ENCODE assay signal across 8 cellular contexts in the genomic region with DNA sequence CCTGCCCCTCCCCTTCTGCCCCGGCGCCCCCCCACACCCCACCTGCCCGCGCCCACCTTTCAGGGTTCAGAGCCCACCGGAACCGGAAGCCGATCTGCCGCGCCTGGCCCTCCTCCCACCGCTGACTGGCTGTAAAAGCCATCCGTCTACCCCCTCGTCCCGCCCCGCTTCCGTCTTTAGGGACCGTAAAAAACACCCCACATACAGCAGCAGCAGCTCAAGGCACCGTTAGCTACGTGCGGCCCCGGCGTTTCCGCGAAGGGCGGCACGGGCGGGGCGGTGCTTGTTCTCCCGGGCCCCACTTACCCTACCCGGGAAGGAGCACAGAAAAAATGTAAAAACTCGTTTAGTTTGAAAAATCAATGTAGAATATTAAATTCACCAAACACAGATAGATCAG. TPM values are rescaled to one million over a fixed set of nuclear protein-coding genes. Genes with fewer than 3 reads are reported as not detected.
A peak's percentile ranks its signal among the peaks of the same experiment; 100 is the strongest.
DNase-seq lines count a peak whose midpoint lies in the region; ATAC-seq and TF ChIP-seq lines count a peak whose summit lies in the region.

A gene (minus strand): TSS at position 96 of the 400 bp plus-strand sequence. CDS start 320 bp downstream, outside the sequence.

- H3K36me3 Mint-ChIP-seq in activated naive CD8-positive, alpha-beta T cell treated with anti-CD3 and anti-CD28 coated beads, Interleukin-2, amount 10 ng/mL, durations not matched to agents 7 days and 5 days = peaks cover 9% of the 10 kb centered on the region

- peak; percentile 83 for ATAC-seq in HG02642 (IDR thresholded peaks at IDR 0.05; ENCODE audit: poor library complexity, unreplicated experiment)
- peak; percentile 97 for ATAC-seq in activated naive CD8-positive, alpha-beta T cell treated with anti-CD3 and anti-CD28 coated beads, Interleukin-2, amount 10 ng/mL, durations not matched to agents 7 days and 5 days (ENCODE audit: low read depth)

- peaks cover 3% of the 10 kb centered on the region for H3K4me1 ChIP-seq in ovary (ENCODE audit: insufficient read depth)
- H3K4me1 ChIP-seq in thymus (ENCODE audit: control insufficient read depth, insufficient read depth, low read length) = peaks cover 3% of the 10 kb centered on the region

- H3K4me3 Mint-ChIP-seq in activated naive CD8-positive, alpha-beta T cell treated with anti-CD3 and anti-CD28 coated beads, Interleukin-2, amount 10 ng/mL, durations not matched to agents 7 days and 5 days = peak within 1 kb of the TSS; percentile 89

- H3K9me3 ChIP-seq in ovary (no peaks in the 10 kb centered on the region), thymus (ENCODE audit: control insufficient read depth) (no peaks in the 10 kb centered on the region)

- POLR2A ChIA-PET in activated naive CD8-positive, alpha-beta T cell treated with anti-CD3 and anti-CD28 coated beads, Interleukin-2, amount 10 ng/mL, durations not matched to agents 7 days and 5 days (lab: Charles Lee) = interaction anchor here (0.9 to 2.1 kb wide), 6 partner anchors 8 to 198 kb away, joined by 5 to 27 read pairs (median 6); a partner anchor contains a TSS

- H3K27me3 ChIP-seq in GM06990 (replicated peaks; ENCODE audit: control insufficient read depth, insufficient read depth, low read length) = no peaks in the 10 kb centered on the region
- H3K27me3 ChIP-seq in ovary = no peaks in the 10 kb centered on the region
- H3K27me3 ChIP-seq in thymus (ENCODE audit: control insufficient read depth, insufficient read depth) = no peaks in the 10 kb centered on the region

- TF ChIP-seq EP300 in ovary (IDR thresholded peaks at IDR 0.05) = no peak

- 1 to 2% (median 1%) methylated on average over 24 to 30 of the region's 30 CpGs for WGBS in ovary, 3 donors
- WGBS in thymus = 1% methylated on average over 30 of the region's 30 CpGs

- H3K27ac ChIP-seq in ovary (no peak within 1 kb of the TSS), thymus (ENCODE audit: low read depth) (peak within 1 kb of the TSS; percentile 64)

- peaks cover 5% of the 10 kb centered on the region for H3K4me1 Mint-ChIP-seq in activated naive CD8-positive, alpha-beta T cell treated with anti-CD3 and anti-CD28 coated beads, Interleukin-2, amount 10 ng/mL, durations not matched to agents 7 days and 5 days

- H3K4me3 ChIP-seq in GM06990 (replicated peaks; ENCODE audit: low read depth, low read length) = peak within 1 kb of the TSS; percentile 56
- peak within 1 kb of the TSS; percentile 49 for H3K4me3 ChIP-seq in ovary
- peak within 1 kb of the TSS; percentile 68 for H3K4me3 ChIP-seq in thymus (ENCODE audit: low read length)

- peak within 1 kb of the TSS; percentile 93 for H3K27ac Mint-ChIP-seq in activated naive CD8-positive, alpha-beta T cell treated with anti-CD3 and anti-CD28 coated beads, Interleukin-2, amount 10 ng/mL, durations not matched to agents 7 days and 5 days

- no peak for TF ChIP-seq POLR2A in ovary (IDR thresholded peaks at IDR 0.05)

- no peaks in the 10 kb centered on the region for H3K27me3 Mint-ChIP-seq in activated naive CD8-positive, alpha-beta T cell treated with anti-CD3 and anti-CD28 coated beads, Interleukin-2, amount 10 ng/mL, durations not matched to agents 7 days and 5 days

- DNase-seq in GM06990 (ENCODE audit: extremely low read depth, insufficient read length) (peak; percentile 94), NCI-H1417 treated with DMSO at 0.1 percent for 48 hours (lab: John Stamatoyannopoulos, UW) (peak; percentile 56), SW 1271 (lab: John Stamatoyannopoulos, UW) (peak; percentile 81 to 84), head of caudate nucleus (peak; percentile 87 to 98 (median 96)), ovary (peak; percentile 91 to 97 (median 96))
- peak; percentile 91 for DNase-seq in activated naive CD8-positive, alpha-beta T cell treated with anti-CD3 and anti-CD28 coated beads, Interleukin-2, amount 10 ng/mL, durations not matched to agents 7 days and 5 days

- no peaks in the 10 kb centered on the region for H3K9me3 Mint-ChIP-seq in activated naive CD8-positive, alpha-beta T cell treated with anti-CD3 and anti-CD28 coated beads, Interleukin-2, amount 10 ng/mL, durations not matched to agents 7 days and 5 days

- H3K36me3 ChIP-seq in GM06990 (ENCODE audit: control insufficient read depth, insufficient read depth, low read length) = peaks cover 49% of the 10 kb centered on the region
- no peaks in the 10 kb centered on the region for H3K36me3 ChIP-seq in ovary
- peaks cover 69% of the 10 kb centered on the region for H3K36me3 ChIP-seq in thymus (ENCODE audit: control insufficient read depth, insufficient read depth)

- intact Hi-C loops in head of caudate nucleus (cut with DNase I) (no loop called here), ovary (cut with DNase I) (no loop called here)

- no peak for TF ChIP-seq CTCF in GM06990 (IDR thresholded peaks at IDR 0.05; ENCODE audit: insufficient read depth, low read length, poor library complexity, severe bottlenecking)
- TF ChIP-seq CTCF in ovary (IDR thresholded peaks at IDR 0.05) = no peak

RNA-seq across cellular contexts. Expression of the gene that starts here (rescaled TPM):
- total RNA-seq in activated naive CD8-positive, alpha-beta T cell treated with anti-CD3 and anti-CD28 coated beads, Interleukin-2, amount 10 ng/mL, durations not matched to agents 7 days and 5 days = 10 to 100 TPM; 64.4 to 67.5 TPM
- total RNA-seq in ovary = 10 to 100 TPM; 38.9 to 57.7 (median 40.9) TPM
- polyA plus RNA-seq in ovary (10 to 100 TPM; 28.4 to 53.0 TPM), thymus (79.4 TPM)
